9 cellular contexts compared by ENCODE assay signal in the genomic region with DNA sequence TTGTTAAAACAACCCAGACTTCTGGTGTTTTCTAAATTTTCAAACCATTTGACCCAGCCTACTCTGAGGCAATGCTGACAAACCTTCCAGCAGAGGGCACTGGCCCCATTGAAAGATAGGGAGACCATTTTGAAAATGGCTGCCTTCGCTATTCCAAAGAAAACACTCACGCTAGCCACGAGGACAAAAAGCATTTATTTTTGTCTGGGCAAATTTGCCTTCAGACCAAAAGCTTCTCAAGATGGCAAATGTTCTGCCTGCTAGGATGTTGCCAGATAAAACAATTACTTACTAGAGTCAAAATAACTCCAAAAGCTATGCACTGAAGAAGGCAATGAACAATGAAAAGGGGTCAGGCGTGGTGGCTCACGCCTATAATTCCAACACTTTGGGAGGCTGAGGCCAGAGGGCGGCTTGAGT.
DNase-seq lines count a peak whose midpoint lies in the region; ATAC-seq, FAIRE-seq and TF ChIP-seq lines count a peak whose summit lies in the region.
"Had no signal": no experiment of that assay in that cellular context is flagged by ENCODE, and none has a peak within 500 bp of the region (broad histone marks: within the 10 kb centered on the region; RNA-seq: fewer than 3 reads in every experiment).

No MANE protein-coding gene starts in this region.

- H3K9me2 ChIP-seq in hepatocyte (replicated peaks; ENCODE audit: insufficient read depth), result no peaks in the 10 kb centered on the region

- ATAC-seq in heart right ventricle, result peak in 4 of 8 donors; percentile 33 to 68 (median 50)
- ATAC-seq in Right ventricle myocardium inferior, result no peak
- no peak for ATAC-seq in HG02970 (IDR thresholded peaks at IDR 0.05; ENCODE audit: low FRiP score, unreplicated experiment)

- H3K27ac ChIP-seq in heart right ventricle, result no peak overlapping the region
- H3K27ac ChIP-seq in RWPE1, result no peak overlapping the region
- no peak overlapping the region for H3K27ac ChIP-seq in hepatocyte
- H3K27ac ChIP-seq: colonic mucosa had no signal

- DNase-seq in heart right ventricle (peak in 1 of 2 donors; percentile 27), Right ventricle myocardium inferior (ENCODE audit: missing footprints) (no peak), RWPE1 (ENCODE audit: low spot score) (peak; percentile 25), hepatocyte (ENCODE audit: low spot score) (no peak), urothelium cell line (ENCODE audit: low spot score) (peak; percentile 14), putamen (ENCODE audit: low spot score) (no peak), glomerular visceral epithelial cell (ENCODE audit: extremely low spot score) (no peak)
- DNase-seq: colonic mucosa had no signal

- no peaks in the 10 kb centered on the region for H4K20me1 ChIP-seq in hepatocyte (ENCODE audit: insufficient read depth, poor library complexity, severe bottlenecking)

- no peak overlapping the region for H2AFZ ChIP-seq in hepatocyte

- no peaks in the 10 kb centered on the region for H3K79me2 ChIP-seq in hepatocyte

- no peak for FAIRE-seq in urothelium cell line (lab: Jason Lieb, UNC)

- no peaks in the 10 kb centered on the region for H3K36me3 ChIP-seq in heart right ventricle
- no peaks in the 10 kb centered on the region for H3K36me3 ChIP-seq in hepatocyte (replicated peaks; ENCODE audit: insufficient read depth, low read depth)
- H3K36me3 ChIP-seq: colonic mucosa had no signal

- intact Hi-C loops in heart right ventricle (cut with DNase I) (loop anchor here in 2 of 10 donors (10.0 kb wide), 2 partner anchors 301 to 311 kb away; a partner anchor contains a TSS), Right ventricle myocardium inferior (cut with DNase I) (no loop called here)

- H3K4me3 ChIP-seq in heart right ventricle (no peak overlapping the region), hepatocyte (no peak overlapping the region)
- H3K4me3 ChIP-seq: colonic mucosa had no signal

- POLR2A ChIA-PET in RWPE1 (lab: Yijun Ruan, JAX; ENCODE audit: low non-redundant PET), result no interaction called here

- H3K4me1 ChIP-seq in heart right ventricle (peaks cover 0 to 7% (median 0%) of the 10 kb centered on the region in 9 donors), hepatocyte (ENCODE audit: insufficient read depth) (peaks cover 16% of the 10 kb centered on the region)
- H3K4me1 ChIP-seq: colonic mucosa had no signal

- TF ChIP-seq CTCF in heart right ventricle (IDR thresholded peaks at IDR 0.05) (peak in 8 of 9 donors; percentile 21 to 68 (median 56)), RWPE1 (conservative IDR thresholded peaks at IDR 0.05; ENCODE audit: low read depth) (peak; percentile 22; the same call in 1 of the 2 replicates), hepatocyte (IDR thresholded peaks at IDR 0.05; ENCODE audit: poor library complexity) (peak; percentile 48)

- H3K9me3 ChIP-seq in heart right ventricle (no peaks in the 10 kb centered on the region), hepatocyte (ENCODE audit: low read depth) (no peaks in the 10 kb centered on the region)
- H3K9me3 ChIP-seq: colonic mucosa had no signal

- 73 to 76% methylated on average over 6 of the region's 6 CpGs for WGBS in heart right ventricle, 2 donors
- 88% methylated on average over 6 of the region's 6 CpGs for WGBS in hepatocyte (ENCODE audit: low lambda C conversion rate, missing lambda C conversion rate)

- CTCF ChIA-PET in RWPE1 (lab: Yijun Ruan, JAX), result interaction anchor here (0.6 to 0.7 kb wide), 3 partner anchors 114 to 856 kb away, joined by 3 to 4 read pairs (median 3); no protein-coding TSS in a partner anchor

- H3K27me3 ChIP-seq in heart right ventricle (no peaks in the 10 kb centered on the region), hepatocyte (no peaks in the 10 kb centered on the region)
- H3K27me3 ChIP-seq: colonic mucosa had no signal

- no peak overlapping the region for H3K4me2 ChIP-seq in hepatocyte

Comparison
In these comparisons a context has a peak if more than half of its experiments do, and no peak if none do; other contexts are left out.
1. DNase-seq: peak in RWPE1 (single experiment) and urothelium cell line (single experiment); none in Right ventricle myocardium inferior (single experiment), hepatocyte (single experiment), putamen (single experiment) and glomerular visceral epithelial cell (single experiment).
2. Peak in every context shown above with its lines, with median percentiles within 50 percentile points of each other: CTCF ChIP-seq.